ENCODE assay signal across 21 cellular contexts in the genomic region with DNA sequence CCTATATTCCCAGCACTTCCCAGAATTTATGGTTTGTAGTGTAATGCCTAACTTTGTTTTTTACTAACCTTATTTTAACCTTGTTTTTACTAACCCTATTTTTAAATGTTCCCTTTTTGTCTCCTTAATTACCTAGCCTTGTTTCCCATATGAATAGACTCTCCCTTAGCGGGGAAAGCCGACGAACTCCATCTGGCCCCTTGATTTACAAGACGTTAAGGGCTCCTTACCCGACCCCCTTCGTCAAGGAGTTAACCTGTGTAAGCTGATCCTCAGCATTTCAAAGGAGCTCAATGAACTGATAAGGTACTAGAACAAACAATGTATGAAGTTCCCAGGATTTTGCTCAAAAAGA. TPM values are rescaled to one million over a fixed set of nuclear protein-coding genes. Genes with fewer than 3 reads are reported as not detected.
DNase-seq lines count a peak whose midpoint lies in the region; FAIRE-seq and TF ChIP-seq lines count a peak whose summit lies in the region.
"Had no signal": no experiment of that assay in that cellular context is flagged by ENCODE, and none has a peak within 500 bp of the region (broad histone marks: within the 10 kb centered on the region; RNA-seq: fewer than 3 reads in every experiment).

No MANE protein-coding gene starts in this region.

- intact Hi-C loops in Caco-2 (cut with micrococcal nuclease; ENCODE audit: unreplicated experiment), result loop anchor here (10.0 kb wide), 1 partner anchor 69 kb away; a partner anchor contains a TSS

- POLR2A ChIA-PET in Caco-2 (lab: Charles Lee), result no interaction called here
- POLR2A ChIA-PET in HEK293 (lab: Yijun Ruan, JAX), result interaction anchor here (0.6 to 0.8 kb wide), 2 partner anchors 45 to 243 kb away, joined by 3 to 4 read pairs; no protein-coding TSS in a partner anchor

- H3K36me3 ChIP-seq in Caco-2 (ENCODE audit: control insufficient read depth, insufficient read depth, low read length), result no peaks in the 10 kb centered on the region
- H3K36me3 ChIP-seq in HEK293 (ENCODE audit: control insufficient read depth in 2 of 2, insufficient read depth in 1 of 2, low read length in 2 of 2), result no peaks in the 10 kb centered on the region
- H3K36me3 ChIP-seq in WERI-Rb-1, result no peaks in the 10 kb centered on the region
- H3K36me3 ChIP-seq in osteoblast (ENCODE audit: insufficient read depth, low read length), result no peaks in the 10 kb centered on the region
- H3K36me3 ChIP-seq: SJCRH30 had no signal

- H3K27ac Mint-ChIP-seq in Caco-2 (ENCODE audit: unreplicated experiment), result peak overlapping the region; percentile 36
- H3K27ac Mint-ChIP-seq: T-helper 2 cell treated with Interferon-gamma antibody and Interleukin-4, amounts not matched to agents 5 μg/mL and 100 μg/mL, for 36 hours had no signal

- DNase-seq in Caco-2, result peak in 1 of 2 experiments; percentile 49
- peak; percentile 43 for DNase-seq in WERI-Rb-1
- peak; percentile 92 for DNase-seq in left kidney (ENCODE audit: low read depth, low spot score)
- no peak for DNase-seq in D721Med (ENCODE audit: insufficient read length, low spot score)
- no peak for DNase-seq in osteoblast (ENCODE audit: insufficient read length, low spot score, missing footprints)
- DNase-seq in middle frontal gyrus (ENCODE audit: extremely low spot score, low spot score), result no peak
- DNase-seq in NOMO-1 treated with dmso at 0.1 percent for 144 hours (lab: John Stamatoyannopoulos, UW; ENCODE audit: unreplicated experiment), result no peak
- DNase-seq: activated gamma-delta T cell; anterior cingulate cortex; central memory CD4-positive, alpha-beta T cell; effector CD4-positive, alpha-beta T cell; kidney; mesenchymal stem cell; NCI-H1694 treated with DMSO at 0.1 percent for 48 hours; NCI-H446; SJCRH30; testis had no signal

- H2AFZ ChIP-seq in osteoblast (ENCODE audit: low read length), result no peak overlapping the region

- H3K4me1 Mint-ChIP-seq in Caco-2 (ENCODE audit: low read depth, unreplicated experiment), result peaks cover 41% of the 10 kb centered on the region

- no peak overlapping the region for H3K4me2 ChIP-seq in osteoblast (ENCODE audit: insufficient read depth, low read length)

- no peak for FAIRE-seq in D721Med (lab: Jason Lieb, UNC)
- FAIRE-seq: HepG2, kidney had no signal

- H3K27me3 Mint-ChIP-seq in Caco-2 (ENCODE audit: insufficient read depth, unreplicated experiment), result no peaks in the 10 kb centered on the region

- H3K36me3 Mint-ChIP-seq in Caco-2 (ENCODE audit: insufficient read depth, unreplicated experiment), result peaks cover 9% of the 10 kb centered on the region

- H3K27ac ChIP-seq in HEK293 (ENCODE audit: extremely low read depth, low read depth, low read length) (no peak overlapping the region), WERI-Rb-1 (no peak overlapping the region), osteoblast (ENCODE audit: low read depth, low read length) (no peak overlapping the region)
- H3K27ac ChIP-seq: SJCRH30, testis had no signal

- H3K4me1 ChIP-seq in Caco-2 (peaks cover 36% of the 10 kb centered on the region), HEK293 (ENCODE audit: control insufficient read depth, insufficient read depth, low read length) (no peaks in the 10 kb centered on the region), osteoblast (ENCODE audit: insufficient read depth, low read length) (no peaks in the 10 kb centered on the region)
- H3K4me1 ChIP-seq: SJCRH30, testis had no signal

- H3K9me3 Mint-ChIP-seq in Caco-2 (ENCODE audit: unreplicated experiment), result no peaks in the 10 kb centered on the region
- H3K9me3 Mint-ChIP-seq: neural crest cell; T-helper 2 cell treated with Interferon-gamma antibody and Interleukin-4, amounts not matched to agents 5 μg/mL and 100 μg/mL, for 36 hours had no signal

- H3K9me3 ChIP-seq in Caco-2 (peaks cover 3% of the 10 kb centered on the region; the same call in 1 of the 2 replicates), HEK293 (ENCODE audit: control insufficient read depth, insufficient read depth, low read depth, low read length) (no peaks in the 10 kb centered on the region), WERI-Rb-1 (ENCODE audit: severe bottlenecking) (no peaks in the 10 kb centered on the region), osteoblast (ENCODE audit: low read depth, low read length) (no peaks in the 10 kb centered on the region)
- H3K9me3 ChIP-seq: SJCRH30, testis had no signal

- no TSS peak for BruUV-seq in Caco-2 (replicated peaks; lab: Mats Ljungman, UMichigan)

- CTCF ChIA-PET in Caco-2 (lab: Charles Lee), result interaction anchor here (0.6 to 2.4 kb wide), 3 partner anchors 197 to 345 kb away, joined by 3 to 9 read pairs (median 6); no protein-coding TSS in a partner anchor
- CTCF ChIA-PET in HEK293 (lab: Yijun Ruan, JAX), result interaction anchor here (0.7 to 1.5 kb wide), 3 partner anchors 8 to 244 kb away, joined by 3 to 10 read pairs (median 4); no protein-coding TSS in a partner anchor

- peak overlapping the region; percentile 38 for H3K4me3 Mint-ChIP-seq in Caco-2 (ENCODE audit: unreplicated experiment)
- H3K4me3 Mint-ChIP-seq: T-helper 2 cell treated with Interferon-gamma antibody and Interleukin-4, amounts not matched to agents 5 μg/mL and 100 μg/mL, for 36 hours had no signal

- no peaks in the 10 kb centered on the region for H3K27me3 ChIP-seq in Caco-2 (replicated peaks; ENCODE audit: control insufficient read depth, insufficient read depth, low read length)
- H3K27me3 ChIP-seq in WERI-Rb-1 (ENCODE audit: insufficient read depth, low read depth, severe bottlenecking), result no peaks in the 10 kb centered on the region
- H3K27me3 ChIP-seq in osteoblast (ENCODE audit: insufficient read depth, low read length), result peaks cover 34% of the 10 kb centered on the region
- H3K27me3 ChIP-seq: testis had no signal

- no peaks in the 10 kb centered on the region for H3K79me2 ChIP-seq in osteoblast (ENCODE audit: insufficient read depth, low read length)

- H4K20me1 ChIP-seq in osteoblast (ENCODE audit: insufficient read depth, low read length), result no peaks in the 10 kb centered on the region

- TF ChIP-seq CTCF in Caco-2 (IDR thresholded peaks at IDR 0.05; ENCODE audit: insufficient read depth in 1 of 2, low read depth in 1 of 2, low read length in 1 of 2, severe bottlenecking in 1 of 2, unreplicated experiment in 1 of 2) (no peak), HEK293 (tag by site-specific recombination; IDR thresholded peaks at IDR 0.05) (no peak), WERI-Rb-1 (IDR thresholded peaks at IDR 0.05; ENCODE audit: low read depth, low read length) (no peak), D721Med (IDR thresholded peaks at IDR 0.05; ENCODE audit: insufficient read depth, missing control alignments) (no peak), osteoblast (IDR thresholded peaks at IDR 0.05; ENCODE audit: extremely low read depth, low read depth, low read length) (no peak)

- H3K4me3 ChIP-seq in Caco-2 (ENCODE audit: low read depth, low read length) (no peak overlapping the region), HEK293 (ENCODE audit: low read depth, low read length) (no peak overlapping the region), WERI-Rb-1 (ENCODE audit: low read depth, low read length) (peak overlapping the region; percentile 19), osteoblast (ENCODE audit: insufficient read depth, low read length) (no peak overlapping the region)
- H3K4me3 ChIP-seq: SJCRH30, testis had no signal

TF ChIP-seq in HEK293, 187 proteins besides CTCF, POLR2A, EP300 and RAD21:
- TF ChIP-seq, protein P1, sequence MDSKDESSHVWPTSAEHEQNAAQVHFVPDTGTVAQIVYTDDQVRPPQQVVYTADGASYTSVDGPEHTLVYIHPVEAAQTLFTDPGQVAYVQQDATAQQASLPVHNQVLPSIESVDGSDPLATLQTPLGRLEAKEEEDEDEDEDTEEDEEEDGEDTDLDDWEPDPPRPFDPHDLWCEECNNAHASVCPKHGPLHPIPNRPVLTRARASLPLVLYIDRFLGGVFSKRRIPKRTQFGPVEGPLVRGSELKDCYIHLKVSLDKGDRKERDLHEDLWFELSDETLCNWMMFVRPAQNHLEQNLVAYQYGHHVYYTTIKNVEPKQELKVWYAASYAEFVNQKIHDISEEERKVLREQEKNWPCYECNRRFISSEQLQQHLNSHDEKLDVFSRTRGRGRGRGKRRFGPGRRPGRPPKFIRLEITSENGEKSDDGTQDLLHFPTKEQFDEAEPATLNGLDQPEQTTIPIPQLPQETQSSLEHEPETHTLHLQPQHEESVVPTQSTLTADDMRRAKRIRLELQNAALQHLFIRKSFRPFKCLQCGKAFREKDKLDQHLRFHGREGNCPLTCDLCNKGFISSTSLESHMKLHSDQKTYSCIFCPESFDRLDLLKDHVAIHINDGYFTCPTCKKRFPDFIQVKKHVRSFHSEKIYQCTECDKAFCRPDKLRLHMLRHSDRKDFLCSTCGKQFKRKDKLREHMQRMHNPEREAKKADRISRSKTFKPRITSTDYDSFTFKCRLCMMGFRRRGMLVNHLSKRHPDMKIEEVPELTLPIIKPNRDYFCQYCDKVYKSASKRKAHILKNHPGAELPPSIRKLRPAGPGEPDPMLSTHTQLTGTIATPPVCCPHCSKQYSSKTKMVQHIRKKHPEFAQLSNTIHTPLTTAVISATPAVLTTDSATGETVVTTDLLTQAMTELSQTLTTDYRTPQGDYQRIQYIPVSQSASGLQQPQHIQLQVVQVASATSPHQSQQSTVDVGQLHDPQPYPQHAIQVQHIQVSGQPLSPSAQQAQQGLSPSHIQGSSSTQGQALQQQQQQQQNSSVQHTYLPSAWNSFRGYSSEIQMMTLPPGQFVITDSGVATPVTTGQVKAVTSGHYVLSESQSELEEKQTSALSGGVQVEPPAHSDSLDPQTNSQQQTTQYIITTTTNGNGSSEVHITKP (tag by site-specific recombination; IDR thresholded peaks at IDR 0.05), result peak; percentile 76; the same call in 1 of the 2 replicates
- peak; percentile 91 for TF ChIP-seq ZBTB48 (tag by site-specific recombination; IDR thresholded peaks at IDR 0.05)
- no peak for TF ChIP-seq ZNF791 (tag by site-specific recombination; IDR thresholded peaks at IDR 0.05)
- TF ChIP-seq ZNF529 (tag by site-specific recombination; IDR thresholded peaks at IDR 0.05; ENCODE audit: insufficient replicate concordance), result no peak
- TF ChIP-seq TCF7L2 (IDR thresholded peaks at IDR 0.05; ENCODE audit: borderline replicate concordance, low read depth, low read length), result peak; percentile 53; the same call in 1 of the 2 replicates

RNA-seq across cellular contexts. Expression of a gene that starts 17.1 kb away (rescaled TPM):
- not detected in 2 replicates for total RNA-seq in Caco-2 (2022)
- total RNA-seq in osteoblast, result not detected in 2 replicates
- total RNA-seq: neural crest cell, SJCRH30 had no signal

RNA-seq across cellular contexts. Expression of a gene that starts 37.1 kb away (rescaled TPM):
- 0.73 and 1.0 TPM in 2 replicates for total RNA-seq in Caco-2 (2022)
- 15.6 and 18.1 TPM in 2 replicates for total RNA-seq in osteoblast
- total RNA-seq: SJCRH30 had no signal

RNA-seq across cellular contexts. Expression of a gene that starts 38.3 kb away (rescaled TPM):
- total RNA-seq in Caco-2 (2022), result 4.4 and 5.2 TPM in 2 replicates
- total RNA-seq in osteoblast, result 12.7 and 14.5 TPM in 2 replicates

Comparison
In these comparisons a context has a peak if more than half of its experiments do, and no peak if none do; other contexts are left out.
1. DNase-seq: peak in WERI-Rb-1 (single experiment) and left kidney (single experiment); none in D721Med (single experiment), osteoblast (single experiment), middle frontal gyrus (single experiment) and NOMO-1 treated with dmso at 0.1 percent for 144 hours (single experiment).